ENCODE assay signal across 10 cellular contexts in genomic region chr16:81703177-81704155, GRCh38.
DNase-seq lines count a peak whose midpoint lies in the region; ATAC-seq and TF ChIP-seq lines count a peak whose summit lies in the region.
"Had no signal": no experiment of that assay in that cellular context is flagged by ENCODE, and none has a peak within 500 bp of the region (broad histone marks: within the 10 kb centered on the region; RNA-seq: fewer than 3 reads in every experiment).

No MANE protein-coding gene starts in this region.

- no peak for TF ChIP-seq POLR2A in NB4 (IDR thresholded peaks at IDR 0.05; ENCODE audit: extremely low read depth, insufficient read length)

- peaks cover 16% of the 10 kb centered on the region for H3K4me1 Mint-ChIP-seq in osteocyte (ENCODE audit: unreplicated experiment)

- H3K4me3 Mint-ChIP-seq in osteocyte (ENCODE audit: unreplicated experiment) = no peak overlapping the region

- peaks cover 31% of the 10 kb centered on the region for H3K36me3 Mint-ChIP-seq in osteocyte (ENCODE audit: unreplicated experiment)

- H3K4me3 ChIP-seq in NB4 (ENCODE audit: low read depth, low read length) = no peak overlapping the region
- H3K4me3 ChIP-seq: lung had no signal

- peak overlapping the region; percentile 14 for H3K27ac Mint-ChIP-seq in osteocyte (ENCODE audit: unreplicated experiment)

- no peaks in the 10 kb centered on the region for H3K27me3 Mint-ChIP-seq in osteocyte (ENCODE audit: unreplicated experiment)

- no peak for ATAC-seq in GM19463 (IDR thresholded peaks at IDR 0.05; ENCODE audit: unreplicated experiment)

- TF ChIP-seq CTCF in NB4 (IDR thresholded peaks at IDR 0.05; ENCODE audit: low read depth, low read length) (no peak), osteocyte (IDR thresholded peaks at IDR 0.05) (no peak)

- DNase-seq in Daoy (ENCODE audit: low read depth) (peak; percentile 83), NB4 (ENCODE audit: low read depth) (peak; percentile 67), epidermal melanocyte (ENCODE audit: insufficient read length, low spot score) (peak; percentile 14), osteocyte (ENCODE audit: extremely low spot score, unreplicated experiment) (no peak), NCI-H510A treated with DMSO at 0.1 percent for 48 hours (lab: John Stamatoyannopoulos, UW) (no peak), NOMO-1 treated with dmso at 0.1 percent for 144 hours (lab: John Stamatoyannopoulos, UW; ENCODE audit: unreplicated experiment) (no peak)
- no peak for DNase-seq in activated CD4-positive, alpha-beta T cell treated with anti-CD3 and anti-CD28 coated beads for 4 hours
- DNase-seq: RPMI8226 had no signal

- H3K9me3 Mint-ChIP-seq in osteocyte (ENCODE audit: unreplicated experiment) = no peaks in the 10 kb centered on the region

Comparison
In these comparisons a context has a peak if more than half of its experiments do, and no peak if none do; other contexts are left out.
1. DNase-seq: peak in Daoy (single experiment), NB4 (single experiment) and epidermal melanocyte (single experiment); none in osteocyte (single experiment), NCI-H510A treated with DMSO at 0.1 percent for 48 hours (single experiment), activated CD4-positive, alpha-beta T cell treated with anti-CD3 and anti-CD28 coated beads for 4 hours (0 of 2) and NOMO-1 treated with dmso at 0.1 percent for 144 hours (single experiment).